In genomic region chr7:98291717-98292116, GRCh38 we compare ENCODE assay signal across 15 cellular contexts. TPM values are rescaled to one million over a fixed set of nuclear protein-coding genes. Genes with fewer than 3 reads are reported as not detected.
DNase-seq lines count a peak whose midpoint lies in the region; ATAC-seq and TF ChIP-seq lines count a peak whose summit lies in the region.
"Had no signal": no experiment of that assay in that cellular context is flagged by ENCODE, and none has a peak within 500 bp of the region (broad histone marks: within the 10 kb centered on the region; RNA-seq: fewer than 3 reads in every experiment).

No MANE protein-coding gene starts in this region.

- H3K36me3 Mint-ChIP-seq in CD14-positive monocyte (peaks cover 49 to 85% of the 10 kb centered on the region in 2 donors), memory B cell (peaks cover 2% of the 10 kb centered on the region)
- peaks cover 2% of the 10 kb centered on the region for H3K36me3 Mint-ChIP-seq in activated CD8-positive, alpha-beta T cell treated with anti-CD3 and anti-CD28 coated beads for 36 hours (ENCODE audit: low read depth)
- peaks cover 10 to 14% of the 10 kb centered on the region in 2 donors for H3K36me3 Mint-ChIP-seq in CD4-positive, alpha-beta memory T cell

- H3K27ac Mint-ChIP-seq in CD14-positive monocyte (peak overlapping the region in 2 of 7 donors; percentile 8 to 10), memory B cell (no peak overlapping the region)
- H3K27ac Mint-ChIP-seq in activated CD8-positive, alpha-beta T cell treated with anti-CD3 and anti-CD28 coated beads for 36 hours: no peak overlapping the region
- H3K27ac Mint-ChIP-seq in CD4-positive, alpha-beta memory T cell: no peak overlapping the region
- H3K27ac Mint-ChIP-seq: T-cell had no signal

- H3K27me3 Mint-ChIP-seq in CD14-positive monocyte (ENCODE audit: low read depth in 3 of 3) (peaks cover 0 to 2% (median 0%) of the 10 kb centered on the region in 3 donors), memory B cell (no peaks in the 10 kb centered on the region)
- H3K27me3 Mint-ChIP-seq in activated CD8-positive, alpha-beta T cell treated with anti-CD3 and anti-CD28 coated beads for 36 hours: no peaks in the 10 kb centered on the region
- no peaks in the 10 kb centered on the region for H3K27me3 Mint-ChIP-seq in CD4-positive, alpha-beta memory T cell
- H3K27me3 Mint-ChIP-seq: brain, T-cell had no signal

- no peaks in the 10 kb centered on the region for H3K9me3 ChIP-seq in CD4-positive, alpha-beta memory T cell (ENCODE audit: control insufficient read depth in 1 of 2, low read length in 2 of 2)

- peaks cover 30% of the 10 kb centered on the region for H3K4me1 Mint-ChIP-seq in CD14-positive monocyte
- H3K4me1 Mint-ChIP-seq in memory B cell: no peaks in the 10 kb centered on the region
- H3K4me1 Mint-ChIP-seq in activated CD8-positive, alpha-beta T cell treated with anti-CD3 and anti-CD28 coated beads for 36 hours (ENCODE audit: low read depth): peaks cover 1% of the 10 kb centered on the region
- peaks cover 0 to 10% (median 2%) of the 10 kb centered on the region in 4 donors for H3K4me1 Mint-ChIP-seq in CD4-positive, alpha-beta memory T cell

- intact Hi-C loops in CD14-positive monocyte (cut with micrococcal nuclease): no loop called here
- intact Hi-C loops in activated CD8-positive, alpha-beta T cell treated with anti-CD3 and anti-CD28 coated beads for 36 hours (cut with micrococcal nuclease): no loop called here
- intact Hi-C loops in CD4-positive, alpha-beta memory T cell (cut with micrococcal nuclease): no loop called here

- no peak overlapping the region for H3K4me3 ChIP-seq in astrocyte of the cerebellum (ENCODE audit: low read depth, low read length)
- no peak overlapping the region for H3K4me3 ChIP-seq in CD4-positive, alpha-beta memory T cell (ENCODE audit: low read length in 2 of 2)

- no peak for DNase-seq in CD14-positive monocyte (ENCODE audit: low spot score)
- no peak for DNase-seq in GM13977 (ENCODE audit: low spot score)
- DNase-seq in astrocyte of the cerebellum (ENCODE audit: low read depth): no peak
- no peak for DNase-seq in memory B cell (ENCODE audit: low spot score in 2 of 2)
- no peak for DNase-seq in activated CD8-positive, alpha-beta T cell treated with anti-CD3 and anti-CD28 coated beads for 36 hours
- DNase-seq in NCI-H1105 (lab: John Stamatoyannopoulos, UW): no peak
- DNase-seq in CD4-positive, alpha-beta memory T cell: no peak
- DNase-seq: activated CD4-positive, alpha-beta T cell treated with anti-CD3 and anti-CD28 coated beads, Interleukin-2, amount 50 U/mL, for 1 hour; activated effector memory CD4-positive, alpha-beta T cell treated with anti-CD3 and anti-CD28 coated beads, Interleukin-2, amount 50 U/mL, for 16 hours; NCI-H1694 treated with DMSO at 0.1 percent for 48 hours; retina; substantia nigra; T-cell had no signal

- H3K27me3 ChIP-seq in CD4-positive, alpha-beta memory T cell (ENCODE audit: insufficient read depth, low read length): no peaks in the 10 kb centered on the region

- no peaks in the 10 kb centered on the region for H3K4me1 ChIP-seq in CD4-positive, alpha-beta memory T cell (ENCODE audit: insufficient read depth, low read length)

- peaks cover 14% of the 10 kb centered on the region for H3K36me3 ChIP-seq in CD4-positive, alpha-beta memory T cell (ENCODE audit: insufficient read depth, low read length)

- ATAC-seq in memory B cell (ENCODE audit: low read depth) (peak; percentile 58), GM21528 (IDR thresholded peaks at IDR 0.05; ENCODE audit: low FRiP score, unreplicated experiment) (no peak)
- no peak for ATAC-seq in activated CD8-positive, alpha-beta T cell treated with anti-CD3 and anti-CD28 coated beads for 36 hours
- ATAC-seq: T-cell had no signal

- H3K9me3 Mint-ChIP-seq in CD14-positive monocyte: no peaks in the 10 kb centered on the region
- no peaks in the 10 kb centered on the region for H3K9me3 Mint-ChIP-seq in memory B cell
- H3K9me3 Mint-ChIP-seq in activated CD8-positive, alpha-beta T cell treated with anti-CD3 and anti-CD28 coated beads for 36 hours: no peaks in the 10 kb centered on the region
- peaks cover 0 to 2% (median 0%) of the 10 kb centered on the region in 8 donors for H3K9me3 Mint-ChIP-seq in CD4-positive, alpha-beta memory T cell
- H3K9me3 Mint-ChIP-seq: brain, T-cell had no signal

- in situ Hi-C loops in GM13977 (cut with MboI; ENCODE audit: low pct_unique_long_range_greater_than_20kb, low sequenced_read_pairs, unreplicated experiment): no loop called here
- in situ Hi-C loops in astrocyte of the cerebellum (cut with HindIII; ENCODE audit: low sequenced_read_pairs): no loop called here

- TF ChIP-seq CTCF in CD14-positive monocyte (IDR thresholded peaks at IDR 0.05): peak; percentile 19
- TF ChIP-seq CTCF in GM13977 (IDR thresholded peaks at IDR 0.05; ENCODE audit: extremely low read depth, insufficient read depth, missing control alignments): peak; percentile 41
- TF ChIP-seq CTCF in astrocyte of the cerebellum (IDR thresholded peaks at IDR 0.05; ENCODE audit: low read depth, low read length, missing control alignments): peak; percentile 29
- TF ChIP-seq CTCF in activated CD8-positive, alpha-beta T cell treated with anti-CD3 and anti-CD28 coated beads for 36 hours (IDR thresholded peaks at IDR 0.05): no peak

- POLR2A ChIA-PET in activated CD8-positive, alpha-beta T cell treated with anti-CD3 and anti-CD28 coated beads for 36 hours (lab: Charles Lee): no interaction called here
- POLR2A ChIA-PET in CD4-positive, alpha-beta memory T cell (lab: Charles Lee; ENCODE audit: partially characterized antibody): no interaction called here

- no peak overlapping the region for H3K27ac ChIP-seq in CD4-positive, alpha-beta memory T cell (ENCODE audit: low read depth, low read length)

- H3K4me3 Mint-ChIP-seq in CD14-positive monocyte (no peak overlapping the region), memory B cell (no peak overlapping the region)
- H3K4me3 Mint-ChIP-seq in activated CD8-positive, alpha-beta T cell treated with anti-CD3 and anti-CD28 coated beads for 36 hours: no peak overlapping the region
- no peak overlapping the region for H3K4me3 Mint-ChIP-seq in CD4-positive, alpha-beta memory T cell
- H3K4me3 Mint-ChIP-seq: brain, T-cell had no signal

- CTCF ChIA-PET in activated CD8-positive, alpha-beta T cell treated with anti-CD3 and anti-CD28 coated beads for 36 hours (lab: Charles Lee): no interaction called here
- CTCF ChIA-PET in CD4-positive, alpha-beta memory T cell (lab: Charles Lee; ENCODE audit: partially characterized antibody): no interaction called here

RNA-seq across cellular contexts. Expression of gene BRI3, which starts 10.2 kb away (rescaled TPM):
- 100 to 1,000 TPM; 120 to 149 TPM for polyA plus RNA-seq in CD14-positive monocyte
- 10 to 100 TPM; 44.9 to 47.6 TPM for total RNA-seq in activated CD8-positive, alpha-beta T cell treated with anti-CD3 and anti-CD28 coated beads for 36 hours
- 10 to 100 TPM; 73.8 to 80.4 TPM for total RNA-seq in CD4-positive, alpha-beta memory T cell
- polyA plus RNA-seq in CD4-positive, alpha-beta memory T cell: 10 to 100 TPM; 14.6 to 19.0 TPM

RNA-seq across cellular contexts. Expression of gene TECPR1, which starts 39.7 kb away (rescaled TPM):
- polyA plus RNA-seq in CD14-positive monocyte: 10 to 100 TPM in 1 of 2 donors, 1 to 10 TPM in 1; 5.7 to 10.2 TPM
- 10 to 100 TPM; 25.6 to 25.7 TPM for total RNA-seq in activated CD8-positive, alpha-beta T cell treated with anti-CD3 and anti-CD28 coated beads for 36 hours
- 100 to 1,000 TPM; 140 to 147 TPM for total RNA-seq in CD4-positive, alpha-beta memory T cell
- polyA plus RNA-seq in CD4-positive, alpha-beta memory T cell: 10 to 100 TPM; 17.3 to 31.7 TPM

Comparison
In these comparisons a context has a peak if more than half of its experiments do, and no peak if none do; other contexts are left out.
1. RNA of gene TECPR1, which starts 39.7 kb away (total RNA-seq): 140 to 147 TPM in CD4-positive, alpha-beta memory T cell; 25.6 to 25.7 TPM in activated CD8-positive, alpha-beta T cell treated with anti-CD3 and anti-CD28 coated beads for 36 hours; every median in the first group is over 4 times any median in the second.